In the genomic region with DNA sequence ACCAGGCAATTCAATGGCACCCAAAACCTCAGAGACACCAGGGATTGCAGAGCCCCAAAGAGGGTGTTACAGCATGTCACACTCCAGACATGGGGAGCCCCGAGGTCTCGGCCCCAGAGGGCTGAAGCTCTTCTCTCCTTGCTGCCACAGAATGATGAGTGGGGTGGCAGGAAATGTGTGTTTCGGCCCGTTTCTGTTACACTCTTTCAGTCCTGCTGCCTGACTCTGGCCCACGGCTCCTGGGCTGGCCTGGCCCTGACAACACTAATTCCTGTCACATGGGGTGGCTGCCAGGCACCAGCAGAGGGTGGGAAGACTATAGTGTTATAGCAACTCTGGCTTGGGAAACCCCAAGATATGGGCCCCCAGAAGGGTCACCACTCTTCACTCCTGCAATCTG, we compare ENCODE assay signal across 1 cellular context.
TF ChIP-seq lines count a peak whose summit lies in the region.

No MANE protein-coding gene starts in this region.

TF ChIP-seq in HepG2, 621 proteins besides CTCF, POLR2A, EP300 and RAD21 (continued from another document):
- no peak for TF ChIP-seq HDAC2 (CRISPR knock-in tag; IDR thresholded peaks at IDR 0.05)
- TF ChIP-seq, protein P1, sequence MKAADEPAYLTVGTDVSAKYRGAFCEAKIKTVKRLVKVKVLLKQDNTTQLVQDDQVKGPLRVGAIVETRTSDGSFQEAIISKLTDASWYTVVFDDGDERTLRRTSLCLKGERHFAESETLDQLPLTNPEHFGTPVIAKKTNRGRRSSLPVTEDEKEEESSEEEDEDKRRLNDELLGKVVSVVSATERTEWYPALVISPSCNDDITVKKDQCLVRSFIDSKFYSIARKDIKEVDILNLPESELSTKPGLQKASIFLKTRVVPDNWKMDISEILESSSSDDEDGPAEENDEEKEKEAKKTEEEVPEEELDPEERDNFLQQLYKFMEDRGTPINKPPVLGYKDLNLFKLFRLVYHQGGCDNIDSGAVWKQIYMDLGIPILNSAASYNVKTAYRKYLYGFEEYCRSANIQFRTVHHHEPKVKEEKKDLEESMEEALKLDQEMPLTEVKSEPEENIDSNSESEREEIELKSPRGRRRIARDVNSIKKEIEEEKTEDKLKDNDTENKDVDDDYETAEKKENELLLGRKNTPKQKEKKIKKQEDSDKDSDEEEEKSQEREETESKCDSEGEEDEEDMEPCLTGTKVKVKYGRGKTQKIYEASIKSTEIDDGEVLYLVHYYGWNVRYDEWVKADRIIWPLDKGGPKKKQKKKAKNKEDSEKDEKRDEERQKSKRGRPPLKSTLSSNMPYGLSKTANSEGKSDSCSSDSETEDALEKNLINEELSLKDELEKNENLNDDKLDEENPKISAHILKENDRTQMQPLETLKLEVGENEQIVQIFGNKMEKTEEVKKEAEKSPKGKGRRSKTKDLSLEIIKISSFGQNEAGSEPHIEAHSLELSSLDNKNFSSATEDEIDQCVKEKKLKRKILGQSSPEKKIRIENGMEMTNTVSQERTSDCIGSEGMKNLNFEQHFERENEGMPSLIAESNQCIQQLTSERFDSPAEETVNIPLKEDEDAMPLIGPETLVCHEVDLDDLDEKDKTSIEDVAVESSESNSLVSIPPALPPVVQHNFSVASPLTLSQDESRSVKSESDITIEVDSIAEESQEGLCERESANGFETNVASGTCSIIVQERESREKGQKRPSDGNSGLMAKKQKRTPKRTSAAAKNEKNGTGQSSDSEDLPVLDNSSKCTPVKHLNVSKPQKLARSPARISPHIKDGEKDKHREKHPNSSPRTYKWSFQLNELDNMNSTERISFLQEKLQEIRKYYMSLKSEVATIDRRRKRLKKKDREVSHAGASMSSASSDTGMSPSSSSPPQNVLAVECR (CRISPR knock-in tag; IDR thresholded peaks at IDR 0.05; ENCODE audit: borderline replicate concordance), result no peak
- TF ChIP-seq ZNF12 (CRISPR knock-in tag; IDR thresholded peaks at IDR 0.05), result no peak
- no peak for TF ChIP-seq CEBPB (IDR thresholded peaks at IDR 0.05; ENCODE audit: borderline replicate concordance, low read depth, low read length)
- TF ChIP-seq ZSCAN21 (CRISPR knock-in tag; IDR thresholded peaks at IDR 0.05; ENCODE audit: borderline replicate concordance), result no peak
- TF ChIP-seq ZNF850 (CRISPR knock-in tag; conservative IDR thresholded peaks at IDR 0.05), result no peak
- no peak for TF ChIP-seq SOX13 (IDR thresholded peaks at IDR 0.05)
- no peak for TF ChIP-seq SOX13 (CRISPR knock-in tag; conservative IDR thresholded peaks at IDR 0.05 in 1 of 2, IDR thresholded peaks at IDR 0.05 in 1 of 2)
- no peak for TF ChIP-seq TBL1XR1 (IDR thresholded peaks at IDR 0.05; ENCODE audit: borderline replicate concordance, low read length, partially characterized antibody)
- no peak for TF ChIP-seq TP53 (CRISPR knock-in tag; conservative IDR thresholded peaks at IDR 0.05)
- no peak for TF ChIP-seq ZNF3 (CRISPR knock-in tag; IDR thresholded peaks at IDR 0.05)
- TF ChIP-seq NR3C1 (CRISPR knock-in tag; IDR thresholded peaks at IDR 0.05), result no peak
- TF ChIP-seq ZNF101 (CRISPR knock-in tag; IDR thresholded peaks at IDR 0.05; ENCODE audit: borderline replicate concordance, low read depth), result no peak
- no peak for TF ChIP-seq MAFF (IDR thresholded peaks at IDR 0.05; ENCODE audit: low read depth, low read length)
- TF ChIP-seq MYNN (CRISPR knock-in tag; IDR thresholded peaks at IDR 0.05; ENCODE audit: low read depth), result no peak
